Comparison of ENCODE assay signal across 11 cellular contexts in the genomic region with DNA sequence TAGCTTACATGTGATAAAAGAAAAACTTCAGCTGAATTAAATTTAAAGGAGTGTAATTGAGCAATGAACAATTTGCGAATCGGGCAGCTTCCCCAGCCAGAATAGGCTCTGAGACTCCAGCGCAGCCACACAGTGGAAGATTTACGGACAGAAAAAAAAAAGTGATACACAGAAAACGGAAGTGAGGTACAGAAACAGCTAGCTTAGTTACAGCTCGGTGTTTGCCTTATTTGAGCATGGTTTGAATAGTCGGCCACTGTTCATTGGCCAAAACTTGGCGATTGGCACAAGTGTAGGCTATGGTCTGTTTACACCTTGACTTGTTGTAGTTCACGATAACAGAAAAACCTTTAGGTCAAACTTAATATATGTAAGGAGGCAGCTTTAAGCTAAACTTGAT. TPM values are rescaled to one million over a fixed set of nuclear protein-coding genes. Genes with fewer than 3 reads are reported as not detected.
A peak's percentile ranks its signal among the peaks of the same experiment; 100 is the strongest.
DNase-seq lines count a peak whose midpoint lies in the region; ATAC-seq and TF ChIP-seq lines count a peak whose summit lies in the region.
"Had no signal": no experiment of that assay in that cellular context is flagged by ENCODE, and none has a peak within 500 bp of the region (broad histone marks: within the 10 kb centered on the region; RNA-seq: fewer than 3 reads in every experiment).

No MANE protein-coding gene starts in this region.

- no peaks in the 10 kb centered on the region for H3K36me3 Mint-ChIP-seq in effector memory CD8-positive, alpha-beta T cell (ENCODE audit: insufficient read depth)

- H3K36me3 ChIP-seq in gastrocnemius medialis = no peaks in the 10 kb centered on the region
- H3K36me3 ChIP-seq: prostate gland had no signal

- no peaks in the 10 kb centered on the region for H3K27me3 ChIP-seq in gastrocnemius medialis

- H3K4me3 ChIP-seq in gastrocnemius medialis = no peak overlapping the region
- H3K4me3 ChIP-seq: prostate gland had no signal

- no peak for TF ChIP-seq POLR2A in gastrocnemius medialis (IDR thresholded peaks at IDR 0.05)

- H3K9me3 Mint-ChIP-seq in effector memory CD8-positive, alpha-beta T cell = no peaks in the 10 kb centered on the region

- no peaks in the 10 kb centered on the region for H3K4me1 ChIP-seq in gastrocnemius medialis
- H3K4me1 ChIP-seq: prostate gland had no signal

- H3K27me3 Mint-ChIP-seq in effector memory CD8-positive, alpha-beta T cell = peaks cover 0 to 15% of the 10 kb centered on the region in 2 donors

- TF ChIP-seq CTCF in omental fat pad (IDR thresholded peaks at IDR 0.05) (no peak), gastrocnemius medialis (IDR thresholded peaks at IDR 0.05 in 4 of 5, conservative IDR thresholded peaks at IDR 0.05 in 1 of 5) (no peak)

- H3K4me1 Mint-ChIP-seq in effector memory CD8-positive, alpha-beta T cell (ENCODE audit: low read depth in 2 of 2) = peaks cover 0 to 3% of the 10 kb centered on the region in 2 donors

- no peak overlapping the region for H3K27ac ChIP-seq in gastrocnemius medialis
- H3K27ac ChIP-seq: prostate gland had no signal

- peak overlapping the region; percentile 13 to 16 for H3K27ac Mint-ChIP-seq in effector memory CD8-positive, alpha-beta T cell

- intact Hi-C loops in gastrocnemius medialis (cut with DNase I; ENCODE audit: low total_unique reads) = no loop called here

- no peak overlapping the region for H3K4me3 Mint-ChIP-seq in effector memory CD8-positive, alpha-beta T cell

- no peak for DNase-seq in effector memory CD8-positive, alpha-beta T cell
- no peak for DNase-seq in NK-92 treated with Interleukin-12 subunit alpha and Interleukin-12 subunit beta, amount 100 ng/mL, for 24 hours (lab: John Stamatoyannopoulos, UW)
- DNase-seq in omental fat pad (ENCODE audit: low spot score) = no peak
- no peak for DNase-seq in gastrocnemius medialis
- DNase-seq: NCI-H510A had no signal

- H3K9me3 ChIP-seq in gastrocnemius medialis = no peaks in the 10 kb centered on the region
- H3K9me3 ChIP-seq: prostate gland had no signal

- in situ Hi-C loops in gastrocnemius medialis (cut with MboI; ENCODE audit: low sequenced_read_pairs in 4 of 4) = no loop called here

- peak; percentile 67 for ATAC-seq in GM18858 (IDR thresholded peaks at IDR 0.05; ENCODE audit: unreplicated experiment)
- peak; percentile 83 for ATAC-seq in GM21528 (IDR thresholded peaks at IDR 0.05; ENCODE audit: low FRiP score, unreplicated experiment)
- peak; percentile 59 for ATAC-seq in HG03558 (IDR thresholded peaks at IDR 0.05; ENCODE audit: extremely low read depth, unreplicated experiment)
- no peak for ATAC-seq in effector memory CD8-positive, alpha-beta T cell (replicated peaks)
- no peak for ATAC-seq in omental fat pad (ENCODE audit: low FRiP score)
- ATAC-seq in gastrocnemius medialis = no peak
- ATAC-seq in GM19455 (IDR thresholded peaks at IDR 0.05; ENCODE audit: unreplicated experiment) = no peak

RNA-seq across cellular contexts. Expression of a gene that starts 16.7 kb away (rescaled TPM):
- total RNA-seq in omental fat pad (not detected), gastrocnemius medialis (not detected)
- total RNA-seq: T-helper 2 cell treated with Interferon-gamma antibody and Interleukin-4, amounts not matched to agents 100 ng/mL and 5 ng/mL, for 36 hours had no signal

RNA-seq across cellular contexts. Expression of a gene that starts 29.9 kb away (rescaled TPM):
- total RNA-seq in omental fat pad (under 1 TPM in 1 of 4 donors, not detected in 3; 0.19 TPM), gastrocnemius medialis (not detected)
- total RNA-seq: T-helper 2 cell treated with Interferon-gamma antibody and Interleukin-4, amounts not matched to agents 100 ng/mL and 5 ng/mL, for 36 hours had no signal

Comparison
In these comparisons a context has a peak if more than half of its experiments do, and no peak if none do; other contexts are left out.
1. ATAC-seq: peak in GM18858 (single experiment), GM21528 (single experiment) and HG03558 (single experiment); none in effector memory CD8-positive, alpha-beta T cell (single experiment), omental fat pad (single experiment), gastrocnemius medialis (0 of 2) and GM19455 (single experiment).